8 cellular contexts compared by ENCODE assay signal in the genomic region with DNA sequence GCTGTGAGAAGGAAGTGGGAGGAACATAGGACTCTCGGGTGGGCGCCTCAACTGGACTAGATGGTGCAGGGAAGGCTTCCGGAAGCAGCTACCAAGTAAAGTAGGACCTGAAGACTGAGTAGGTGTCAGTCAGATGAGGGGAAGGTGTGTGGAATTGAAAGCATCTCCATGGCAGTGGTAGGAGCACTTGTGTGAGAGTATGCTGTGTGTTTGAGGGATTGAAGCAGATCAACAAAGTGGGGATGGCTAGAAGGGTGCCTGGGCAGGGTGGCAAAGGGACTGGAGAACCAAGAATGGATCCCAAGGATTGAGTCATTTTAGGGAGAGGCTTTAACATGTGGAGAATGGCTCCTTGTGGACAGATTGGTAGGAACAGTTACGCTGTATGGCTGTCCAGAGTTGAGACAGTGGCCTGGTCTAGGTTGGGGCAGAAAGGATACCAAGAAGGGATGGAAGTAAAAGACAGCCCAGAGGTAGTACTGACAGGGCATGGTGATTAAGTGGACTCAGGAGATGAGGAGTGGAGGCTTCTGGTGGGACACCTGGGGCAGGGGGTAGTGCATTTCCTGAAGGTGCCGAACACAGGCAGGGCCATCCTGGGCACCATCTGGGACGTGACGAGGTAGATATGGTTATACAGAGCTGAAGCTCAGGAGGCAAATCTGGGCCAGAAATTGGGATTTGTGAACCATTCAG. TPM values are rescaled to one million over a fixed set of nuclear protein-coding genes. Genes with fewer than 3 reads are reported as not detected.
A peak's percentile ranks its signal among the peaks of the same experiment; 100 is the strongest.
DNase-seq lines count a peak whose midpoint lies in the region; ATAC-seq and TF ChIP-seq lines count a peak whose summit lies in the region.

No MANE protein-coding gene starts in this region.

- no peak overlapping the region for H2BK20ac ChIP-seq in IMR-90 (ENCODE audit: low read depth, low read length)

- peak overlapping the region; percentile 70 for H2BK5ac ChIP-seq in IMR-90 (ENCODE audit: low read depth, low read length, poor library complexity, severe bottlenecking)

- H3K9ac ChIP-seq in IMR-90 (ENCODE audit: low read depth, low read length) (peak overlapping the region; percentile 89), mucosa of stomach (ENCODE audit: low read length) (peak overlapping the region; percentile 89)

- BruUV-seq in IMR-90 (replicated peaks; lab: Mats Ljungman, UMichigan): no TSS peak

- no peak overlapping the region for H2AFZ ChIP-seq in ACC112 (ENCODE audit: low read length, unreplicated experiment)
- H2AFZ ChIP-seq in IMR-90 (replicated peaks; ENCODE audit: low read length, poor library complexity): no peak overlapping the region

- peak overlapping the region; percentile 25; the same call in 1 of the 2 replicates for H4K5ac ChIP-seq in IMR-90 (ENCODE audit: low read depth, low read length)

- H3K79me2 ChIP-seq in ACC112 (ENCODE audit: control insufficient read depth, insufficient read depth, low read length, unreplicated experiment): peaks cover 56% of the 10 kb centered on the region

- TF ChIP-seq POLR2A in IMR-90 (IDR thresholded peaks at IDR 0.05; ENCODE audit: low read depth, low read length) (0 out of 2 replicates have a peak, but pooled peaks have one; percentile 20), breast epithelium (IDR thresholded peaks at IDR 0.05) (no peak)

- H3K36me3 ChIP-seq in ACC112 (ENCODE audit: insufficient read depth, low read length) (peaks cover 17% of the 10 kb centered on the region; the same call in 1 of the 2 replicates), IMR-90 (ENCODE audit: control insufficient read depth, insufficient read depth, low read length) (peaks cover 8% of the 10 kb centered on the region), breast epithelium (no peaks in the 10 kb centered on the region), mucosa of stomach (ENCODE audit: control insufficient read depth, insufficient read depth, low read length) (no peaks in the 10 kb centered on the region)

- H3K9me3 ChIP-seq in IMR-90 (ENCODE audit: control insufficient read depth, insufficient read depth, low read length) (no peaks in the 10 kb centered on the region), breast epithelium (no peaks in the 10 kb centered on the region), mucosa of stomach (ENCODE audit: control insufficient read depth, low read length) (no peaks in the 10 kb centered on the region)

- H3K4me3 ChIP-seq in ACC112 (ENCODE audit: low read depth, low read length) (peak overlapping the region; percentile 94), IMR-90 (ENCODE audit: insufficient read depth, low read depth, low read length) (peak overlapping the region; percentile 81), breast epithelium (peak overlapping the region; percentile 66 to 76 (median 69)), mucosa of stomach (ENCODE audit: low read length) (peak overlapping the region; percentile 83)

- peak overlapping the region; percentile 32 for H2AK9ac ChIP-seq in IMR-90 (replicated peaks; ENCODE audit: low read depth, low read length, poor library complexity)

- H3K14ac ChIP-seq in IMR-90 (replicated peaks; ENCODE audit: low read depth, low read length): peak overlapping the region; percentile 90

- peaks cover 22% of the 10 kb centered on the region for H3K9me1 ChIP-seq in IMR-90 (ENCODE audit: insufficient read depth, low read length)

- H3K4me1 ChIP-seq in ACC112 (ENCODE audit: control insufficient read depth, insufficient read depth, low read length, unreplicated experiment) (peaks cover 38% of the 10 kb centered on the region), IMR-90 (ENCODE audit: control insufficient read depth, insufficient read depth, low read length) (peaks cover 15% of the 10 kb centered on the region), breast epithelium (peaks cover 10 to 16% of the 10 kb centered on the region in 2 donors), mucosa of stomach (ENCODE audit: control insufficient read depth, insufficient read depth, low read length) (peaks cover 34% of the 10 kb centered on the region)

- DNase-seq in IMR-90 (no peak), breast epithelium (ENCODE audit: low spot score in 2 of 2) (no peak), NCI-H128 (lab: John Stamatoyannopoulos, UW; ENCODE audit: unreplicated experiment) (no peak), NCI-H187 (lab: John Stamatoyannopoulos, UW) (no peak), T-helper 9 cell (no peak), posterior vena cava (ENCODE audit: low spot score) (no peak)

- WGBS in IMR-90 (ENCODE audit: extremely low coverage in 2 of 2, insufficient read length in 1 of 2), 2 experiments: 90% methylated on average over 7 of the region's 7 CpGs; no CpG with 5 or more reads in 1 of the 2 experiments

- H3K4me2 ChIP-seq in IMR-90 (ENCODE audit: low read depth, low read length): peak overlapping the region; percentile 98

- no peaks in the 10 kb centered on the region for H3K27me3 ChIP-seq in ACC112 (ENCODE audit: insufficient read depth, low read length)
- no peaks in the 10 kb centered on the region for H3K27me3 ChIP-seq in IMR-90 (ENCODE audit: control insufficient read depth, insufficient read depth, low read length)
- H3K27me3 ChIP-seq in breast epithelium: no peaks in the 10 kb centered on the region
- H3K27me3 ChIP-seq in mucosa of stomach (ENCODE audit: control insufficient read depth, insufficient read depth, low read length): no peaks in the 10 kb centered on the region

- peak overlapping the region; percentile 77; the same call in 1 of the 2 replicates for H3K27ac ChIP-seq in ACC112 (ENCODE audit: low read depth, low read length)
- peak overlapping the region; percentile 4; the same call in 1 of the 2 replicates for H3K27ac ChIP-seq in IMR-90 (ENCODE audit: insufficient read depth, low read length)
- H3K27ac ChIP-seq in breast epithelium: peak overlapping the region; percentile 87 to 89

- peak overlapping the region; percentile 91 for H3K23ac ChIP-seq in IMR-90 (ENCODE audit: low read depth, low read length)

- intact Hi-C loops in IMR-90 (cut with micrococcal nuclease): loop anchor here (2.0 kb wide), 1 partner anchor 65 kb away; no protein-coding TSS in a partner anchor
- intact Hi-C loops in breast epithelium (cut with DNase I; ENCODE audit: low total_unique reads): loop anchor here (10.0 kb wide), 2 partner anchors 63 to 167 kb away; partner anchors contain the start of genes GLT8D1 and SPCS1
- intact Hi-C loops in posterior vena cava (cut with DNase I): no loop called here

- H2AK5ac ChIP-seq in IMR-90 (ENCODE audit: low read depth, low read length): peak overlapping the region; percentile 86; the same call in 1 of the 2 replicates

- dilution Hi-C loops in IMR-90 (cut with HindIII; ENCODE audit: low sequenced_read_pairs, unreplicated experiment): no loop called here

- H3K79me1 ChIP-seq in IMR-90 (ENCODE audit: low read depth in 1 of 2, low read length in 2 of 2): peaks cover 25 to 74% of the 10 kb centered on the region in 2 experiments

- H3K18ac ChIP-seq in IMR-90 (ENCODE audit: low read depth, low read length): no peak overlapping the region

- no peak overlapping the region for H4K91ac ChIP-seq in IMR-90 (ENCODE audit: insufficient read depth, low read depth, low read length)

- TF ChIP-seq CTCF in IMR-90 (conservative IDR thresholded peaks at IDR 0.05; ENCODE audit: low read depth, low read length) (no peak), breast epithelium (IDR thresholded peaks at IDR 0.05) (no peak)

- no peak overlapping the region for H2BK120ac ChIP-seq in IMR-90 (ENCODE audit: low read depth, low read length)

- peaks cover 26% of the 10 kb centered on the region for H4K20me1 ChIP-seq in IMR-90 (ENCODE audit: insufficient read depth, low read length)

- CTCF ChIA-PET in IMR-90 (lab: Yijun Ruan, JAX): no interaction called here

- H2BK15ac ChIP-seq in IMR-90 (ENCODE audit: low read depth, low read length): no peak overlapping the region

- POLR2A ChIA-PET in IMR-90 (lab: Charles Lee; ENCODE audit: unreplicated experiment): interaction anchor here (0.6 kb wide), 1 partner anchor 90 kb away, joined by 3 read pairs; no protein-coding TSS in a partner anchor

- in situ Hi-C loops in IMR-90 (cut with MboI; ENCODE audit: low sequenced_read_pairs): no loop called here

- TF ChIP-seq RAD21 in IMR-90 (IDR thresholded peaks at IDR 0.05; ENCODE audit: low read length): no peak

- H3K4ac ChIP-seq in IMR-90 (ENCODE audit: low read depth, low read length): peak overlapping the region; percentile 37; the same call in 1 of the 2 replicates

- no peak for ATAC-seq in IMR-90 (ENCODE audit: low read depth)

- no peak overlapping the region for H3K56ac ChIP-seq in IMR-90 (ENCODE audit: extremely low read depth, insufficient read depth, low read length)

- no peak overlapping the region for H4K8ac ChIP-seq in IMR-90 (ENCODE audit: low read depth in 2 of 2, low read length in 2 of 2)

TF ChIP-seq in IMR-90, 13 proteins besides CTCF, POLR2A, EP300 and RAD21 (continues in another document):
- TF ChIP-seq FOS (IDR thresholded peaks at IDR 0.05; ENCODE audit: low read depth, low read length): no peak
- no peak for TF ChIP-seq RFX5 (IDR thresholded peaks at IDR 0.05; ENCODE audit: low read depth, low read length)
- TF ChIP-seq BHLHE40 (IDR thresholded peaks at IDR 0.05; ENCODE audit: low read depth, low read length): no peak
- TF ChIP-seq SMC3 (IDR thresholded peaks at IDR 0.05; ENCODE audit: low read depth, low read length): no peak
- TF ChIP-seq RCOR1 (IDR thresholded peaks at IDR 0.05; ENCODE audit: insufficient replicate concordance, low read length): no peak
- TF ChIP-seq CHD1 (IDR thresholded peaks at IDR 0.05; ENCODE audit: low read depth, low read length): no peak

RNA-seq across cellular contexts. Expression of gene UQCC5, which starts 1.5 kb away (rescaled TPM):
- total RNA-seq in IMR-90 (2012; rRNA removed) (1.1 and 1.4 TPM in 2 replicates), breast epithelium (10 to 100 TPM in 1 of 3 donors, 1 to 10 TPM in 2; 1.3 to 14.1 (median 1.8) TPM), posterior vena cava (10 to 100 TPM; 13.8 to 22.8 TPM)
- polyA plus RNA-seq in IMR-90 (2012; rRNA removed): 14.4 and 16.9 TPM in 2 replicates
- 1.5 and 2.6 TPM in 2 replicates for polyA plus RNA-seq in IMR-90 (2012; cell fraction: cytosol; rRNA removed)
- polyA plus RNA-seq in IMR-90 (2012; cell fraction: nucleus; rRNA removed; ENCODE audit: low replicate concordance): 0.62 and 26.4 TPM in 2 replicates

RNA-seq across cellular contexts. Expression of gene NT5DC2, which starts 4.2 kb away (rescaled TPM):
- 161 and 173 TPM in 2 replicates for total RNA-seq in IMR-90 (2012; rRNA removed)
- 200 and 228 TPM in 2 replicates for polyA plus RNA-seq in IMR-90 (2012; rRNA removed)
- 168 and 316 TPM in 2 replicates for polyA plus RNA-seq in IMR-90 (2012; cell fraction: cytosol; rRNA removed)
- polyA plus RNA-seq in IMR-90 (2012; cell fraction: nucleus; rRNA removed; ENCODE audit: low replicate concordance): 247 and 500 TPM in 2 replicates
- total RNA-seq in breast epithelium: 10 to 100 TPM; 26.5 to 35.7 (median 28.6) TPM
- total RNA-seq in posterior vena cava: 10 to 100 TPM; 42.7 to 48.6 TPM

RNA-seq across cellular contexts. Expression of gene STAB1, which starts 42.7 kb away (rescaled TPM):
- total RNA-seq in IMR-90 (2012; rRNA removed): not detected in 2 replicates
- 0.04 TPM in 1 of 2 replicates, not detected in the other for polyA plus RNA-seq in IMR-90 (2012; rRNA removed)
- 0.04 TPM in 1 of 2 replicates, not detected in the other for polyA plus RNA-seq in IMR-90 (2012; cell fraction: cytosol; rRNA removed)
- 0.24 and 0.60 TPM in 2 replicates for polyA plus RNA-seq in IMR-90 (2012; cell fraction: nucleus; rRNA removed; ENCODE audit: low replicate concordance)
- 100 to 1,000 TPM in 1 of 3 donors, 10 to 100 TPM in 2; 47.7 to 149 (median 55.4) TPM for total RNA-seq in breast epithelium
- 100 to 1,000 TPM; 303 to 498 TPM for total RNA-seq in posterior vena cava

Comparison
In these comparisons a context has a peak if more than half of its experiments do, and no peak if none do; other contexts are left out.
1. H3K27ac ChIP-seq: peak in every context shown above with its lines; median percentile 88 in breast epithelium; 77 in ACC112; 4 in IMR-90.
2. RNA of gene STAB1, which starts 42.7 kb away (total RNA-seq): 303 to 498 TPM in posterior vena cava and 47.7 to 149 TPM in breast epithelium; not detected in IMR-90; every median in the first group is over 10 times any median in the second.
3. intact Hi-C loops: an anchor here in IMR-90 (2.0 kb wide) and breast epithelium (10.0 kb wide); none called in posterior vena cava.
4. Peak in every context shown above with its lines, with median percentiles within 50 percentile points of each other: H3K4me3 ChIP-seq.